1 cellular context compared by ENCODE assay signal in genomic region chr2:136212426-136213378, GRCh38.
TF ChIP-seq lines count a peak whose summit lies in the region.

No MANE protein-coding gene starts in this region.

TF ChIP-seq in GM23338, 12 proteins besides CTCF, POLR2A, EP300 and RAD21 (continued from another document):
- TF ChIP-seq ZNF462 (CRISPR knock-in tag; IDR thresholded peaks at IDR 0.05) (no peak), EZH2 (IDR thresholded peaks at IDR 0.05; ENCODE audit: low read depth, unreplicated experiment) (no peak), NANOG (IDR thresholded peaks at IDR 0.05; ENCODE audit: borderline replicate concordance) (no peak), JUNB (IDR thresholded peaks at IDR 0.05; ENCODE audit: unreplicated experiment) (no peak)
